10 cellular contexts compared by ENCODE assay signal in genomic region chr15:41860049-41860828, GRCh38. TPM values are rescaled to one million over a fixed set of nuclear protein-coding genes. Genes with fewer than 3 reads are reported as not detected.
DNase-seq lines count a peak whose midpoint lies in the region; ATAC-seq and TF ChIP-seq lines count a peak whose summit lies in the region.
"Had no signal": no experiment of that assay in that cellular context is flagged by ENCODE, and none has a peak within 500 bp of the region (broad histone marks: within the 10 kb centered on the region; RNA-seq: fewer than 3 reads in every experiment).

No MANE protein-coding gene starts in this region.

- H3K27me3 Mint-ChIP-seq in neural crest cell (ENCODE audit: low read depth): no peaks in the 10 kb centered on the region

- no peaks in the 10 kb centered on the region for H3K36me3 Mint-ChIP-seq in neural crest cell (ENCODE audit: low read depth)

- POLR2A ChIA-PET in OCI-LY7 (lab: Charles Lee): no interaction called here

- H3K4me3 ChIP-seq in OCI-LY7 (ENCODE audit: low read depth, low read length, poor library complexity, severe bottlenecking): no peak overlapping the region
- H3K4me3 ChIP-seq in esophagus squamous epithelium: no peak overlapping the region
- H3K4me3 ChIP-seq: psoas muscle had no signal

- H3K9me3 ChIP-seq in OCI-LY7 (ENCODE audit: low read length) (no peaks in the 10 kb centered on the region), esophagus squamous epithelium (no peaks in the 10 kb centered on the region)
- H3K9me3 ChIP-seq: psoas muscle had no signal

- intact Hi-C loops in OCI-LY7 (cut with micrococcal nuclease; ENCODE audit: unreplicated experiment) (no loop called here), esophagus squamous epithelium (cut with DNase I) (no loop called here)

- H3K79me2 ChIP-seq in OCI-LY7 (ENCODE audit: insufficient read depth, low read depth, low read length): no peaks in the 10 kb centered on the region

- H3K36me3 ChIP-seq in OCI-LY7 (ENCODE audit: insufficient read depth, low read length) (no peaks in the 10 kb centered on the region), esophagus squamous epithelium (no peaks in the 10 kb centered on the region)

- CTCF ChIA-PET in OCI-LY7 (lab: Charles Lee; ENCODE audit: unreplicated experiment): no interaction called here

- H3K4me1 Mint-ChIP-seq in neural crest cell: peaks cover 29% of the 10 kb centered on the region

- no peaks in the 10 kb centered on the region for H4K20me1 ChIP-seq in OCI-LY7 (ENCODE audit: insufficient read depth, low read length)

- peak overlapping the region; percentile 57 for H3K4me3 Mint-ChIP-seq in neural crest cell

- WGBS in esophagus squamous epithelium, 2 donors: 56 to 66% methylated on average over 5 to 7 of the region's 15 CpGs

- no peak overlapping the region for H3K27ac Mint-ChIP-seq in neural crest cell (ENCODE audit: unreplicated experiment)

- H3K9me2 ChIP-seq in OCI-LY7 (ENCODE audit: insufficient read depth, low read length): no peaks in the 10 kb centered on the region

- peak; percentile 32; the same call in 2 of the 3 replicates for TF ChIP-seq CTCF in GM12872 (IDR thresholded peaks at IDR 0.05; ENCODE audit: insufficient read depth, low read depth, low read length)
- peak; percentile 37; the same call in 1 of the 2 replicates for TF ChIP-seq CTCF in OCI-LY7 (conservative IDR thresholded peaks at IDR 0.05; ENCODE audit: low read length)
- TF ChIP-seq CTCF in neural crest cell (conservative IDR thresholded peaks at IDR 0.05): no peak
- TF ChIP-seq CTCF in esophagus squamous epithelium (IDR thresholded peaks at IDR 0.05): no peak

- ATAC-seq in HG03439 (IDR thresholded peaks at IDR 0.05; ENCODE audit: unreplicated experiment): no peak
- ATAC-seq: left colon, psoas muscle had no signal

- peak; percentile 47 for DNase-seq in OCI-LY7 (ENCODE audit: low spot score)
- DNase-seq in dermis blood vessel endothelial cell: peak; percentile 26
- DNase-seq in neural crest cell (ENCODE audit: low read depth, low spot score): peak; percentile 49
- no peak for DNase-seq in esophagus squamous epithelium (lab: John Stamatoyannopoulos, UW)
- DNase-seq in NCI-H2029 (lab: John Stamatoyannopoulos, UW): no peak
- DNase-seq: AML-193, left colon, psoas muscle had no signal

- H3K4me1 ChIP-seq in OCI-LY7 (ENCODE audit: insufficient read depth, low read length, poor library complexity, severe bottlenecking) (peaks cover 9% of the 10 kb centered on the region), esophagus squamous epithelium (peaks cover 0 to 32% (median 0%) of the 10 kb centered on the region in 3 donors)
- H3K4me1 ChIP-seq: psoas muscle had no signal

- no TSS peak for BruUV-seq in OCI-LY7 (replicated peaks; lab: Mats Ljungman, UMichigan)

- peaks cover 0 to 22% (median 0%) of the 10 kb centered on the region in 4 donors for H3K27me3 ChIP-seq in esophagus squamous epithelium

- TF ChIP-seq POLR2A in esophagus squamous epithelium (IDR thresholded peaks at IDR 0.05): no peak

- H3K27ac ChIP-seq in OCI-LY7 (ENCODE audit: low read depth, low read length, poor library complexity, severe bottlenecking) (no peak overlapping the region), esophagus squamous epithelium (no peak overlapping the region)
- H3K27ac ChIP-seq: psoas muscle had no signal

- no peak overlapping the region for H3K4me2 ChIP-seq in OCI-LY7 (ENCODE audit: low read length)

- H2AFZ ChIP-seq in OCI-LY7 (ENCODE audit: low read length): peak overlapping the region; percentile 18; the same call in 1 of the 2 replicates

- H3K9me3 Mint-ChIP-seq in neural crest cell: no peaks in the 10 kb centered on the region

RNA-seq across cellular contexts. Expression of gene PLA2G4B, which starts 21.6 kb away (rescaled TPM):
- 9.4 and 11.1 TPM in 2 replicates for total RNA-seq in OCI-LY7 (2014; rRNA removed; shearing (Covaris generic))
- 9.5 and 12.0 TPM in 2 replicates for total RNA-seq in OCI-LY7 (2022)
- total RNA-seq in dermis blood vessel endothelial cell: 0.23 and 1.0 TPM in 2 replicates
- total RNA-seq in neural crest cell: 5.7 and 8.5 TPM in 2 replicates
- 10 to 100 TPM; 26.5 to 58.9 (median 39.7) TPM for total RNA-seq in esophagus squamous epithelium

RNA-seq across cellular contexts. Expression of gene JMJD7, which starts 32.3 kb away (rescaled TPM):
- 3.0 and 5.4 TPM in 2 replicates for total RNA-seq in OCI-LY7 (2014; rRNA removed; shearing (Covaris generic))
- total RNA-seq in OCI-LY7 (2022) (14.1 and 16.0 TPM in 2 replicates), dermis blood vessel endothelial cell (4.1 and 5.3 TPM in 2 replicates), neural crest cell (14.8 and 16.6 TPM in 2 replicates), esophagus squamous epithelium (10 to 100 TPM; 20.4 to 36.9 (median 30.5) TPM)

RNA-seq across cellular contexts. Expression of gene SPTBN5, which starts 33.6 kb away (rescaled TPM):
- 0.03 TPM in 2 replicates for total RNA-seq in OCI-LY7 (2014; rRNA removed; shearing (Covaris generic))
- total RNA-seq in OCI-LY7 (2022): 0.04 and 0.17 TPM in 2 replicates
- total RNA-seq in dermis blood vessel endothelial cell: 3.2 and 11.1 TPM in 2 replicates
- 0.77 and 1.1 TPM in 2 replicates for total RNA-seq in neural crest cell
- total RNA-seq in esophagus squamous epithelium: 1 to 10 TPM; 1.9 to 4.4 (median 3.4) TPM

Comparison
In these comparisons a context has a peak if more than half of its experiments do, and no peak if none do; other contexts are left out.
1. CTCF ChIP-seq: peak in GM12872 (single experiment) and OCI-LY7 (single experiment); none in neural crest cell (single experiment) and esophagus squamous epithelium (0 of 6).
2. DNase-seq: peak in OCI-LY7 (single experiment), dermis blood vessel endothelial cell (single experiment) and neural crest cell (single experiment); none in esophagus squamous epithelium (single experiment) and NCI-H2029 (single experiment).